In the genomic region with DNA sequence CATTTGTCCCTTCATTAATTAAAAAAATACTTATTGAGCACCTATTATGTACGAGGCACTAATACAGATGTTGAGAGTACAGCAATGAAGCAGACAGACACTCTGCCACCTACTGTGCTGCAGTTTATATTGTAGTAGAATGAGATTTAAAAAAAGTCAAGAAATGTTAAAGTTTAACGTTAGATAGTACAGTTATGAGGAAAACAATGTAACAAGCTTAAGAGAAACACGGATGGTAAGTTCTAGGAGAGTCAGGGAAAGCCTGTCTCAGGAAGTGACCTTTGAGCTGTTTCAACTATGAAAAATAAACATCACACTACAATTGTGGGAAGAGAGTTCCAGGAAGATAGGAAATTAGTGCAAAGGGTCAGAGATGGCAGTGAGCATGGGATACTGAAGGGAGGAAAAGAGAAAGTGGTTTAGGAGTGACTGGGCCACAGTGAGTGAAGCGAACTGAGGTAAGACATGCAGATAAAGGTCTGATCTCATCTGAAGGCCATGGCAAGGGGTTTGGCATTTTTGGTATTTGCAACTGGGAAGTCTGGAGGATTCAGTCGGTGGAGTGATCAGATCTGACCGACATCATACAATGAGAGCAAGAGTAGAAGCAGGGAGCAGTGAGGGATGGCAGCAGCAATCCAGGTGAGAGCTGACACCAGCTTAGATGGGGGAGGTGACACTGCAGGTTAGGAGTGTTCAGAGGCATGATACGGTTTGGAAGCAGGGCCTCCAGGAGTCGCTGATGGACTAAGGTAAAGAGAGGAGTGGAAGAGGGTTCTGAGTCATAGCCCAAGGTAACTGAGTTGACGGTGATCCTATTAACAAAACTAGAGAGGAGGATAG, we compare ENCODE assay signal across 1 cellular context.
TF ChIP-seq lines count a peak whose summit lies in the region.

No MANE protein-coding gene starts in this region.

TF ChIP-seq in HepG2, 621 proteins besides CTCF, POLR2A, EP300 and RAD21 (continued from another document and continues in another):
- TF ChIP-seq SMAD3 (CRISPR knock-in tag; IDR thresholded peaks at IDR 0.05) (peak; percentile 80), CHD4 (IDR thresholded peaks at IDR 0.05; ENCODE audit: borderline replicate concordance, low read length) (peak; percentile 81; the same call in 1 of the 2 replicates), KDM2A (CRISPR knock-in tag; IDR thresholded peaks at IDR 0.05; ENCODE audit: borderline replicate concordance, low read depth) (no peak), HNRNPK (IDR thresholded peaks at IDR 0.05; ENCODE audit: low read depth, low read length, poor library complexity, severe bottlenecking) (no peak), ELF4 (CRISPR knock-in tag; IDR thresholded peaks at IDR 0.05; ENCODE audit: borderline replicate concordance) (0 out of 2 replicates have a peak, but pooled peaks have one; percentile 36), PPARG (CRISPR knock-in tag; conservative IDR thresholded peaks at IDR 0.05) (peak; percentile 99), BRD4 (CRISPR knock-in tag; IDR thresholded peaks at IDR 0.05) (0 out of 2 replicates have a peak, but pooled peaks have one; percentile 70), RFX1 (IDR thresholded peaks at IDR 0.05) (no peak), ZFX (CRISPR knock-in tag; IDR thresholded peaks at IDR 0.05; ENCODE audit: low read depth) (peak; percentile 62; the same call in 1 of the 2 replicates), NR2F2 (IDR thresholded peaks at IDR 0.05; ENCODE audit: borderline replicate concordance, low read depth) (peak; percentile 75), REXO4 (CRISPR knock-in tag; IDR thresholded peaks at IDR 0.05; ENCODE audit: borderline replicate concordance) (no peak), ZSCAN20 (CRISPR knock-in tag; IDR thresholded peaks at IDR 0.05; ENCODE audit: borderline replicate concordance) (no peak), ZNF543 (CRISPR knock-in tag; IDR thresholded peaks at IDR 0.05) (0 out of 2 replicates have a peak, but pooled peaks have one; percentile 39), RCOR2 (CRISPR knock-in tag; IDR thresholded peaks at IDR 0.05) (peak; percentile 42; the same call in 1 of the 2 replicates), ZNF431 (CRISPR knock-in tag; IDR thresholded peaks at IDR 0.05; ENCODE audit: borderline replicate concordance, low read depth) (no peak; the same call in 1 of the 2 replicates), PHF5A (CRISPR knock-in tag; IDR thresholded peaks at IDR 0.05; ENCODE audit: low read depth, unreplicated experiment) (peak; percentile 65), NFE2L1 (CRISPR knock-in tag; IDR thresholded peaks at IDR 0.05; ENCODE audit: borderline replicate concordance) (no peak), NR2F1 (CRISPR knock-in tag; IDR thresholded peaks at IDR 0.05) (peak; percentile 43 to 70; a peak in 2 of 4 replicates), ZNF430 (CRISPR knock-in tag; IDR thresholded peaks at IDR 0.05) (peak; percentile 45; the same call in 1 of the 2 replicates), ZFP1 (CRISPR knock-in tag; IDR thresholded peaks at IDR 0.05) (peak; percentile 92), YEATS4 (CRISPR knock-in tag; IDR thresholded peaks at IDR 0.05; ENCODE audit: borderline replicate concordance) (peak; percentile 47; the same call in 1 of the 2 replicates), CBX1 (IDR thresholded peaks at IDR 0.05; ENCODE audit: low read depth) (no peak), MZF1 (CRISPR knock-in tag; IDR thresholded peaks at IDR 0.05; ENCODE audit: borderline replicate concordance) (no peak), NR2C2 (CRISPR knock-in tag; IDR thresholded peaks at IDR 0.05; ENCODE audit: borderline replicate concordance) (peak; percentile 62), PHF21A (CRISPR knock-in tag; IDR thresholded peaks at IDR 0.05) (peak; percentile 95), HHEX (CRISPR knock-in tag; IDR thresholded peaks at IDR 0.05) (0 out of 2 replicates have a peak, but pooled peaks have one; percentile 18), ZNF260 (CRISPR knock-in tag; IDR thresholded peaks at IDR 0.05; ENCODE audit: borderline replicate concordance, low read depth) (no peak), HOXA5 (CRISPR knock-in tag; IDR thresholded peaks at IDR 0.05) (0 out of 2 replicates have a peak, but pooled peaks have one; percentile 46), GATA4 (IDR thresholded peaks at IDR 0.05; ENCODE audit: borderline replicate concordance, low read depth) (peak; percentile 86; the same call in 1 of the 2 replicates)
- TF ChIP-seq, protein P1, sequence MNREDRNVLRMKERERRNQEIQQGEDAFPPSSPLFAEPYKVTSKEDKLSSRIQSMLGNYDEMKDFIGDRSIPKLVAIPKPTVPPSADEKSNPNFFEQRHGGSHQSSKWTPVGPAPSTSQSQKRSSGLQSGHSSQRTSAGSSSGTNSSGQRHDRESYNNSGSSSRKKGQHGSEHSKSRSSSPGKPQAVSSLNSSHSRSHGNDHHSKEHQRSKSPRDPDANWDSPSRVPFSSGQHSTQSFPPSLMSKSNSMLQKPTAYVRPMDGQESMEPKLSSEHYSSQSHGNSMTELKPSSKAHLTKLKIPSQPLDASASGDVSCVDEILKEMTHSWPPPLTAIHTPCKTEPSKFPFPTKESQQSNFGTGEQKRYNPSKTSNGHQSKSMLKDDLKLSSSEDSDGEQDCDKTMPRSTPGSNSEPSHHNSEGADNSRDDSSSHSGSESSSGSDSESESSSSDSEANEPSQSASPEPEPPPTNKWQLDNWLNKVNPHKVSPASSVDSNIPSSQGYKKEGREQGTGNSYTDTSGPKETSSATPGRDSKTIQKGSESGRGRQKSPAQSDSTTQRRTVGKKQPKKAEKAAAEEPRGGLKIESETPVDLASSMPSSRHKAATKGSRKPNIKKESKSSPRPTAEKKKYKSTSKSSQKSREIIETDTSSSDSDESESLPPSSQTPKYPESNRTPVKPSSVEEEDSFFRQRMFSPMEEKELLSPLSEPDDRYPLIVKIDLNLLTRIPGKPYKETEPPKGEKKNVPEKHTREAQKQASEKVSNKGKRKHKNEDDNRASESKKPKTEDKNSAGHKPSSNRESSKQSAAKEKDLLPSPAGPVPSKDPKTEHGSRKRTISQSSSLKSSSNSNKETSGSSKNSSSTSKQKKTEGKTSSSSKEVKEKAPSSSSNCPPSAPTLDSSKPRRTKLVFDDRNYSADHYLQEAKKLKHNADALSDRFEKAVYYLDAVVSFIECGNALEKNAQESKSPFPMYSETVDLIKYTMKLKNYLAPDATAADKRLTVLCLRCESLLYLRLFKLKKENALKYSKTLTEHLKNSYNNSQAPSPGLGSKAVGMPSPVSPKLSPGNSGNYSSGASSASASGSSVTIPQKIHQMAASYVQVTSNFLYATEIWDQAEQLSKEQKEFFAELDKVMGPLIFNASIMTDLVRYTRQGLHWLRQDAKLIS (CRISPR knock-in tag; IDR thresholded peaks at IDR 0.05): 0 out of 2 replicates have a peak, but pooled peaks have one; percentile 42
- TF ChIP-seq, protein P2, sequence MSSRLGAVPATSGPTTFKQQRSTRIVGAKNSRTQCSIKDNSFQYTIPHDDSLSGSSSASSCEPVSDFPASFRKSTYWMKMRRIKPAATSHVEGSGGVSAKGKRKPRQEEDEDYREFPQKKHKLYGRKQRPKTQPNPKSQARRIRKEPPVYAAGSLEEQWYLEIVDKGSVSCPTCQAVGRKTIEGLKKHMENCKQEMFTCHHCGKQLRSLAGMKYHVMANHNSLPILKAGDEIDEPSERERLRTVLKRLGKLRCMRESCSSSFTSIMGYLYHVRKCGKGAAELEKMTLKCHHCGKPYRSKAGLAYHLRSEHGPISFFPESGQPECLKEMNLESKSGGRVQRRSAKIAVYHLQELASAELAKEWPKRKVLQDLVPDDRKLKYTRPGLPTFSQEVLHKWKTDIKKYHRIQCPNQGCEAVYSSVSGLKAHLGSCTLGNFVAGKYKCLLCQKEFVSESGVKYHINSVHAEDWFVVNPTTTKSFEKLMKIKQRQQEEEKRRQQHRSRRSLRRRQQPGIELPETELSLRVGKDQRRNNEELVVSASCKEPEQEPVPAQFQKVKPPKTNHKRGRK (CRISPR knock-in tag; IDR thresholded peaks at IDR 0.05): 0 out of 2 replicates have a peak, but pooled peaks have one; percentile 52
- TF ChIP-seq, protein P3, sequence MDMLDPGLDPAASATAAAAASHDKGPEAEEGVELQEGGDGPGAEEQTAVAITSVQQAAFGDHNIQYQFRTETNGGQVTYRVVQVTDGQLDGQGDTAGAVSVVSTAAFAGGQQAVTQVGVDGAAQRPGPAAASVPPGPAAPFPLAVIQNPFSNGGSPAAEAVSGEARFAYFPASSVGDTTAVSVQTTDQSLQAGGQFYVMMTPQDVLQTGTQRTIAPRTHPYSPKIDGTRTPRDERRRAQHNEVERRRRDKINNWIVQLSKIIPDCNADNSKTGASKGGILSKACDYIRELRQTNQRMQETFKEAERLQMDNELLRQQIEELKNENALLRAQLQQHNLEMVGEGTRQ (IDR thresholded peaks at IDR 0.05; ENCODE audit: low read depth, low read length): no peak
- TF ChIP-seq, protein P3 (CRISPR knock-in tag; IDR thresholded peaks at IDR 0.05; ENCODE audit: borderline replicate concordance): no peak
- TF ChIP-seq, protein P4, sequence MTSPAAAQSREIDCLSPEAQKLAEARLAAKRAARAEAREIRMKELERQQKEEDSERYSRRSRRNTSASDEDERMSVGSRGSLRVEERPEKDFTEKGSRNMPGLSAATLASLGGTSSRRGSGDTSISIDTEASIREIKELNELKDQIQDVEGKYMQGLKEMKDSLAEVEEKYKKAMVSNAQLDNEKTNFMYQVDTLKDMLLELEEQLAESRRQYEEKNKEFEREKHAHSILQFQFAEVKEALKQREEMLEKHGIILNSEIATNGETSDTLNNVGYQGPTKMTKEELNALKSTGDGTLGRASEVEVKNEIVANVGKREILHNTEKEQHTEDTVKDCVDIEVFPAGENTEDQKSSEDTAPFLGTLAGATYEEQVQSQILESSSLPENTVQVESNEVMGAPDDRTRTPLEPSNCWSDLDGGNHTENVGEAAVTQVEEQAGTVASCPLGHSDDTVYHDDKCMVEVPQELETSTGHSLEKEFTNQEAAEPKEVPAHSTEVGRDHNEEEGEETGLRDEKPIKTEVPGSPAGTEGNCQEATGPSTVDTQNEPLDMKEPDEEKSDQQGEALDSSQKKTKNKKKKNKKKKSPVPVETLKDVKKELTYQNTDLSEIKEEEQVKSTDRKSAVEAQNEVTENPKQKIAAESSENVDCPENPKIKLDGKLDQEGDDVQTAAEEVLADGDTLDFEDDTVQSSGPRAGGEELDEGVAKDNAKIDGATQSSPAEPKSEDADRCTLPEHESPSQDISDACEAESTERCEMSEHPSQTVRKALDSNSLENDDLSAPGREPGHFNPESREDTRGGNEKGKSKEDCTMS (CRISPR knock-in tag; conservative IDR thresholded peaks at IDR 0.05): no peak
- TF ChIP-seq, protein P5, sequence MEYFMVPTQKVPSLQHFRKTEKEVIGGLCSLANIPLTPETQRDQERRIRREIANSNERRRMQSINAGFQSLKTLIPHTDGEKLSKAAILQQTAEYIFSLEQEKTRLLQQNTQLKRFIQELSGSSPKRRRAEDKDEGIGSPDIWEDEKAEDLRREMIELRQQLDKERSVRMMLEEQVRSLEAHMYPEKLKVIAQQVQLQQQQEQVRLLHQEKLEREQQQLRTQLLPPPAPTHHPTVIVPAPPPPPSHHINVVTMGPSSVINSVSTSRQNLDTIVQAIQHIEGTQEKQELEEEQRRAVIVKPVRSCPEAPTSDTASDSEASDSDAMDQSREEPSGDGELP (IDR thresholded peaks at IDR 0.05; ENCODE audit: borderline replicate concordance, low read depth): peak; percentile 11; the same call in 1 of the 2 replicates
- TF ChIP-seq, protein P6, sequence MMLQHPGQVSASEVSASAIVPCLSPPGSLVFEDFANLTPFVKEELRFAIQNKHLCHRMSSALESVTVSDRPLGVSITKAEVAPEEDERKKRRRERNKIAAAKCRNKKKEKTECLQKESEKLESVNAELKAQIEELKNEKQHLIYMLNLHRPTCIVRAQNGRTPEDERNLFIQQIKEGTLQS (CRISPR knock-in tag; IDR thresholded peaks at IDR 0.05): no peak
- TF ChIP-seq, protein P7, sequence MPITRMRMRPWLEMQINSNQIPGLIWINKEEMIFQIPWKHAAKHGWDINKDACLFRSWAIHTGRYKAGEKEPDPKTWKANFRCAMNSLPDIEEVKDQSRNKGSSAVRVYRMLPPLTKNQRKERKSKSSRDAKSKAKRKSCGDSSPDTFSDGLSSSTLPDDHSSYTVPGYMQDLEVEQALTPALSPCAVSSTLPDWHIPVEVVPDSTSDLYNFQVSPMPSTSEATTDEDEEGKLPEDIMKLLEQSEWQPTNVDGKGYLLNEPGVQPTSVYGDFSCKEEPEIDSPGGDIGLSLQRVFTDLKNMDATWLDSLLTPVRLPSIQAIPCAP (CRISPR knock-in tag; IDR thresholded peaks at IDR 0.05; ENCODE audit: low read depth): peak; percentile 51; the same call in 1 of the 2 replicates
- TF ChIP-seq, protein P8, sequence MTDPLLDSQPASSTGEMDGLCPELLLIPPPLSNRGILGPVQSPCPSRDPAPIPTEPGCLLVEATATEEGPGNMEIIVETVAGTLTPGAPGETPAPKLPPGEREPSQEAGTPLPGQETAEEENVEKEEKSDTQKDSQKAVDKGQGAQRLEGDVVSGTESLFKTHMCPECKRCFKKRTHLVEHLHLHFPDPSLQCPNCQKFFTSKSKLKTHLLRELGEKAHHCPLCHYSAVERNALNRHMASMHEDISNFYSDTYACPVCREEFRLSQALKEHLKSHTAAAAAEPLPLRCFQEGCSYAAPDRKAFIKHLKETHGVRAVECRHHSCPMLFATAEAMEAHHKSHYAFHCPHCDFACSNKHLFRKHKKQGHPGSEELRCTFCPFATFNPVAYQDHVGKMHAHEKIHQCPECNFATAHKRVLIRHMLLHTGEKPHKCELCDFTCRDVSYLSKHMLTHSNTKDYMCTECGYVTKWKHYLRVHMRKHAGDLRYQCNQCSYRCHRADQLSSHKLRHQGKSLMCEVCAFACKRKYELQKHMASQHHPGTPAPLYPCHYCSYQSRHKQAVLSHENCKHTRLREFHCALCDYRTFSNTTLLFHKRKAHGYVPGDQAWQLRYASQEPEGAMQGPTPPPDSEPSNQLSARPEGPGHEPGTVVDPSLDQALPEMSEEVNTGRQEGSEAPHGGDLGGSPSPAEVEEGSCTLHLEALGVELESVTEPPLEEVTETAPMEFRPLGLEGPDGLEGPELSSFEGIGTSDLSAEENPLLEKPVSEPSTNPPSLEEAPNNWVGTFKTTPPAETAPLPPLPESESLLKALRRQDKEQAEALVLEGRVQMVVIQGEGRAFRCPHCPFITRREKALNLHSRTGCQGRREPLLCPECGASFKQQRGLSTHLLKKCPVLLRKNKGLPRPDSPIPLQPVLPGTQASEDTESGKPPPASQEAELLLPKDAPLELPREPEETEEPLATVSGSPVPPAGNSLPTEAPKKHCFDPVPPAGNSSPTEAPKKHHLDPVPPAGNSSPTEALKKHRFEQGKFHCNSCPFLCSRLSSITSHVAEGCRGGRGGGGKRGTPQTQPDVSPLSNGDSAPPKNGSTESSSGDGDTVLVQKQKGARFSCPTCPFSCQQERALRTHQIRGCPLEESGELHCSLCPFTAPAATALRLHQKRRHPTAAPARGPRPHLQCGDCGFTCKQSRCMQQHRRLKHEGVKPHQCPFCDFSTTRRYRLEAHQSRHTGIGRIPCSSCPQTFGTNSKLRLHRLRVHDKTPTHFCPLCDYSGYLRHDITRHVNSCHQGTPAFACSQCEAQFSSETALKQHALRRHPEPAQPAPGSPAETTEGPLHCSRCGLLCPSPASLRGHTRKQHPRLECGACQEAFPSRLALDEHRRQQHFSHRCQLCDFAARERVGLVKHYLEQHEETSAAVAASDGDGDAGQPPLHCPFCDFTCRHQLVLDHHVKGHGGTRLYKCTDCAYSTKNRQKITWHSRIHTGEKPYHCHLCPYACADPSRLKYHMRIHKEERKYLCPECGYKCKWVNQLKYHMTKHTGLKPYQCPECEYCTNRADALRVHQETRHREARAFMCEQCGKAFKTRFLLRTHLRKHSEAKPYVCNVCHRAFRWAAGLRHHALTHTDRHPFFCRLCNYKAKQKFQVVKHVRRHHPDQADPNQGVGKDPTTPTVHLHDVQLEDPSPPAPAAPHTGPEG (CRISPR knock-in tag; IDR thresholded peaks at IDR 0.05): peak; percentile 59; the same call in 1 of the 2 replicates
